In genomic region chr11:121292503-121293275, GRCh38 we compare ENCODE assay signal across 8 cellular contexts. TPM values are rescaled to one million over a fixed set of nuclear protein-coding genes. Genes with fewer than 3 reads are reported as not detected.
DNase-seq lines count a peak whose midpoint lies in the region; ATAC-seq and TF ChIP-seq lines count a peak whose summit lies in the region.

Gene SC5D, plus strand, starts transcription at chr11:121292771. Its CDS starts 10,605 bp downstream, at chr11:121303376.

- H3K9ac ChIP-seq in HUES64 (ENCODE audit: low read depth, low read length) (peak within 1 kb of the TSS; percentile 85), OCI-LY1 (ENCODE audit: low read length) (peak within 1 kb of the TSS; percentile 89)

- H3K4me2 ChIP-seq in OCI-LY1 (ENCODE audit: low read length) = peak within 1 kb of the TSS; percentile 85

- peak; percentile 88 for DNase-seq in Calu3
- peak; percentile 96 for DNase-seq in activated CD8-positive, alpha-beta memory T cell treated with anti-CD3 and anti-CD28 coated beads, Interleukin-2, amount 50 U/mL, for 48 hours
- peak; percentile 93 for DNase-seq in endothelial cell (ENCODE audit: low spot score)
- DNase-seq in mesothelial cell of epicardium (ENCODE audit: low spot score in 2 of 2, unreplicated experiment in 2 of 2) = peak; percentile 93 to 95
- DNase-seq in stimulated activated CD8-positive, alpha-beta memory T cell treated with anti-CD3 and anti-CD28 coated beads, Interleukin-15, amount 100 ng/mL, for 48 hours (ENCODE audit: low read depth in 2 of 2) = peak; percentile 91 to 92

- peak; percentile 92 for ATAC-seq in GM21447 (IDR thresholded peaks at IDR 0.05; ENCODE audit: unreplicated experiment)

- peak within 1 kb of the TSS; percentile 68; the same call in 1 of the 2 replicates for H2AFZ ChIP-seq in OCI-LY1 (ENCODE audit: low read length)

- H3K27ac Mint-ChIP-seq in Calu3 (ENCODE audit: unreplicated experiment) (peak within 1 kb of the TSS; percentile 85), endothelial cell (ENCODE audit: unreplicated experiment) (peak within 1 kb of the TSS; percentile 96), mesothelial cell of epicardium (peak within 1 kb of the TSS; percentile 96)

- no TSS peak for BruUV-seq in Calu3 (replicated peaks; lab: Mats Ljungman, UMichigan)

- WGBS in HUES64 = under 1% methylated on average over 75 of the region's 75 CpGs

- H3K4me3 ChIP-seq in HUES64 (ENCODE audit: low read length) = peak within 1 kb of the TSS; percentile 73
- peak within 1 kb of the TSS; percentile 87 for H3K4me3 ChIP-seq in OCI-LY1 (ENCODE audit: low read depth, low read length, poor library complexity, severe bottlenecking)

- H3K9me3 ChIP-seq in HUES64 (ENCODE audit: insufficient read depth, low read depth, low read length) = no peaks in the 10 kb centered on the region
- H3K9me3 ChIP-seq in OCI-LY1 (ENCODE audit: low read length) = no peaks in the 10 kb centered on the region

- peaks cover 41% of the 10 kb centered on the region for H3K4me1 ChIP-seq in HUES64 (ENCODE audit: insufficient read depth, low read length)
- H3K4me1 ChIP-seq in OCI-LY1 (ENCODE audit: insufficient read depth, low read length, severe bottlenecking) = peaks cover 33% of the 10 kb centered on the region

- H4K20me1 ChIP-seq in OCI-LY1 (ENCODE audit: insufficient read depth, low read length) = no peaks in the 10 kb centered on the region

- H3K79me2 ChIP-seq in OCI-LY1 (ENCODE audit: insufficient read depth, low read length) = peaks cover 47% of the 10 kb centered on the region

- peaks cover 28% of the 10 kb centered on the region for H3K4me1 Mint-ChIP-seq in Calu3 (ENCODE audit: low read depth, unreplicated experiment)
- H3K4me1 Mint-ChIP-seq in endothelial cell (ENCODE audit: unreplicated experiment) = peaks cover 37% of the 10 kb centered on the region
- H3K4me1 Mint-ChIP-seq in mesothelial cell of epicardium = peaks cover 42% of the 10 kb centered on the region

- H3K9me3 Mint-ChIP-seq in Calu3 (ENCODE audit: low read depth, unreplicated experiment) (peaks cover 2% of the 10 kb centered on the region), endothelial cell (ENCODE audit: unreplicated experiment) (no peaks in the 10 kb centered on the region), mesothelial cell of epicardium (no peaks in the 10 kb centered on the region)

- no peaks in the 10 kb centered on the region for H3K27me3 ChIP-seq in HUES64 (ENCODE audit: insufficient read depth, low read length)
- H3K27me3 ChIP-seq in OCI-LY1 (ENCODE audit: insufficient read depth, low read length) = no peaks in the 10 kb centered on the region

- H3K36me3 Mint-ChIP-seq in Calu3 (ENCODE audit: insufficient read depth, unreplicated experiment) = peaks cover 20% of the 10 kb centered on the region
- peaks cover 4% of the 10 kb centered on the region for H3K36me3 Mint-ChIP-seq in endothelial cell (ENCODE audit: low read depth, unreplicated experiment)
- H3K36me3 Mint-ChIP-seq in mesothelial cell of epicardium = peaks cover 10% of the 10 kb centered on the region

- peak within 1 kb of the TSS; percentile 74 for H3K27ac ChIP-seq in HUES64 (ENCODE audit: low read depth, low read length)
- peak within 1 kb of the TSS; percentile 83 for H3K27ac ChIP-seq in OCI-LY1 (ENCODE audit: low read depth, low read length, poor library complexity, severe bottlenecking)

- H3K36me3 ChIP-seq in HUES64 (ENCODE audit: insufficient read depth, low read length) = peaks cover 6% of the 10 kb centered on the region; the same call in 1 of the 2 replicates
- H3K36me3 ChIP-seq in OCI-LY1 (ENCODE audit: insufficient read depth, low read length) = peaks cover 21% of the 10 kb centered on the region

- no peaks in the 10 kb centered on the region for H3F3A ChIP-seq in OCI-LY1 (ENCODE audit: insufficient read depth, low read length)

- intact Hi-C loops in Calu3 (cut with micrococcal nuclease; ENCODE audit: unreplicated experiment) = no loop called here

- CTCF ChIA-PET in Calu3 (lab: Charles Lee) = no interaction called here

- H3K27me3 Mint-ChIP-seq in Calu3 (ENCODE audit: unreplicated experiment) = no peaks in the 10 kb centered on the region
- H3K27me3 Mint-ChIP-seq in endothelial cell (ENCODE audit: unreplicated experiment) = peaks cover 1% of the 10 kb centered on the region
- H3K27me3 Mint-ChIP-seq in mesothelial cell of epicardium (ENCODE audit: low read depth) = no peaks in the 10 kb centered on the region

- H3K9me2 ChIP-seq in OCI-LY1 (ENCODE audit: low read depth, low read length) = no peaks in the 10 kb centered on the region

- H3K4me3 Mint-ChIP-seq in Calu3 (ENCODE audit: low read depth, unreplicated experiment) (peak within 1 kb of the TSS; percentile 83), endothelial cell (ENCODE audit: unreplicated experiment) (peak within 1 kb of the TSS; percentile 99), mesothelial cell of epicardium (peak within 1 kb of the TSS; percentile 89)

- TF ChIP-seq CTCF in Calu3 (IDR thresholded peaks at IDR 0.05; ENCODE audit: unreplicated experiment) (no peak), OCI-LY1 (IDR thresholded peaks at IDR 0.05; ENCODE audit: low read length) (no peak), endothelial cell (IDR thresholded peaks at IDR 0.05; ENCODE audit: unreplicated experiment) (no peak), mesothelial cell of epicardium (IDR thresholded peaks at IDR 0.05; ENCODE audit: unreplicated experiment) (no peak)

RNA-seq across cellular contexts. Expression of gene SC5D, which starts in this region (rescaled TPM):
- total RNA-seq in Calu3 (2022) (34.7 and 35.7 TPM in 2 replicates), endothelial cell (ENCODE audit: unreplicated experiment) (88.8 TPM), mesothelial cell of epicardium (48.8 to 54.1 TPM (median 51.4 TPM) in 3 replicates)
- 127 TPM for polyA plus RNA-seq in HUES64 (2013, experiment 1 of 2)
- polyA plus RNA-seq in HUES64 (2013, experiment 2 of 2) = 133 TPM

Comparison
In these comparisons a context has a peak if more than half of its experiments do, and no peak if none do; other contexts are left out.
1. Peak in every context shown above with its lines: DNase-seq, ATAC-seq, H3K4me3 ChIP-seq and H3K27ac ChIP-seq.